ENCODE assay signal across 12 cellular contexts in the genomic region with DNA sequence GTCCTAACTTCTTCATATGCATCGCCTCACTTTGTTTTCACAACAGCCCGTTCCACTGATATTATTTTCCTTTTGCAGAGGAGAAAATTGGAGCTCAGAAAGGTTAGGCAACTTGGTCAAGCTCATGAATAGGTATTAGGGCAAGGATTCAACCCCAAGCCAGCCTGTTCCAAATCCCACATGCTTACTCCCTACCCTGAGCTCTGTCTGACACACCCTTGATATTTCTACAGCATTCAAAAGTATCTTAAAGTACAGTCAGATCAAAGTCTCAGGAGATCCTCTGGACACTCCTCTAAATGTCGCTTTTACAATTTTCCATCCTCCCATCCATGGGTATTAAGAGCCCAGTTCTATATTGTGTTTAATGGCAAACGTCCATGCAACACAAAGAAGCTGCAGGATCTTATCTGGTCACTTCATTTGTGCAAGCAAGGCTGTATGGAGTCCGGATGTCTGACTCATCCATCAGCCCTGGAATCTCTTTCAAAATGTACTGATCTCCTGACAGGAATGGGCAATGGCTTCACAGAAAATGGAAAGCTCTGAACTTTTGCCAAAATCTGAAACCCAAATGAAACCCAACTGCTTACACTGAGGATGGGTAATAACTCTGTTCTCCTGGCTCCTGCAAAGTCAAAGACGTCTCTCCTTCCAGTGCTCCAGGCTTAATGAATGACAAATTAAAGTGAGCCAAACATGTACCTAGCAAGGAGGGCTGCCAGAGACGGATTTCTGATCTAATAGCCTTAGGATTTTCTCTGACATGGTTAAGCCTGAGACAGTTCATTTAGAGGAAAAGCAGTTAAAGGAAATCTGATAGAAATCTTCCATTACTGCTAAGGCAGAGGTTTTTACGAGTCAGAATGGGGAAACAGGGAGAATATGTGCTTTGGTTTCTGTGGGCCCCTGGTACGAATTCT.
A peak's percentile ranks its signal among the peaks of the same experiment; 100 is the strongest.
DNase-seq lines count a peak whose midpoint lies in the region; ATAC-seq, FAIRE-seq and TF ChIP-seq lines count a peak whose summit lies in the region.
"Had no signal": no experiment of that assay in that cellular context is flagged by ENCODE, and none has a peak within 500 bp of the region (broad histone marks: within the 10 kb centered on the region; RNA-seq: fewer than 3 reads in every experiment).

No MANE protein-coding gene starts in this region.

- FAIRE-seq in GM12892 (lab: Jason Lieb, UNC): no peak

- TF ChIP-seq POLR2A in GM12892 (IDR thresholded peaks at IDR 0.05; ENCODE audit: low read depth, low read length): no peak

- ATAC-seq in HG03460 (IDR thresholded peaks at IDR 0.05; ENCODE audit: unreplicated experiment): no peak
- ATAC-seq: T-cell had no signal

- DNase-seq in EH (ENCODE audit: low read depth) (peak; percentile 75), dermis microvascular lymphatic vessel endothelial cell (ENCODE audit: low read depth in 2 of 2) (peak; percentile 81 to 85), myocyte (ENCODE audit: low read depth) (peak; percentile 6), C1 segment of cervical spinal cord (lab: John Stamatoyannopoulos, UW) (no peak), NCI-H1417 (lab: John Stamatoyannopoulos, UW) (no peak), GM12892 (ENCODE audit: insufficient read length) (no peak)
- DNase-seq: activated T-cell treated with anti-CD3 and anti-CD28 coated beads, Interleukin-2, amount 50 U/mL, for 48 hours; aorta; NCI-H2081; T-cell had no signal

TF ChIP-seq in PFSK-1, 5 proteins besides CTCF, POLR2A, EP300 and RAD21:
- TF ChIP-seq POLR2AphosphoS5 (IDR thresholded peaks at IDR 0.05; ENCODE audit: low read depth, low read length) (peak; percentile 45; the same call in 1 of the 2 replicates), FOXP2 (optimal IDR thresholded peaks at IDR 0.05; ENCODE audit: borderline replicate concordance, extremely low read depth, extremely low read length, insufficient read depth) (no peak), TAF1 (IDR thresholded peaks at IDR 0.05; ENCODE audit: borderline replicate concordance, insufficient read depth, low read length) (no peak), SIN3A (IDR thresholded peaks at IDR 0.05; ENCODE audit: borderline replicate concordance, insufficient read depth, low read length) (0 out of 2 replicates have a peak, but pooled peaks have one; percentile 60)

Comparison
In these comparisons a context has a peak if more than half of its experiments do, and no peak if none do; other contexts are left out.
1. DNase-seq: peak in EH (single experiment), dermis microvascular lymphatic vessel endothelial cell (2 of 2) and myocyte (single experiment); none in C1 segment of cervical spinal cord (0 of 14), NCI-H1417 (0 of 3) and GM12892 (single experiment).